In genomic region chr2:241877197-241877685, GRCh38 we compare ENCODE assay signal across 17 cellular contexts. TPM values are rescaled to one million over a fixed set of nuclear protein-coding genes. Genes with fewer than 3 reads are reported as not detected.
DNase-seq lines count a peak whose midpoint lies in the region; ATAC-seq, FAIRE-seq and TF ChIP-seq lines count a peak whose summit lies in the region.
"Had no signal": no experiment of that assay in that cellular context is flagged by ENCODE, and none has a peak within 500 bp of the region (broad histone marks: within the 10 kb centered on the region; RNA-seq: fewer than 3 reads in every experiment).

No MANE protein-coding gene starts in this region.

- no TSS peak for BruUV-seq in K562 (replicated peaks; lab: Mats Ljungman, UMichigan)

- ATAC-seq in left ventricle myocardium superior, result no peak
- no peak for ATAC-seq in Right ventricle myocardium inferior
- no peak for ATAC-seq in K562
- ATAC-seq in body of pancreas, result no peak
- no peak for ATAC-seq in HG02970 (IDR thresholded peaks at IDR 0.05; ENCODE audit: low FRiP score, unreplicated experiment)

- peak overlapping the region; percentile 92 for H4K8ac ChIP-seq in neuronal stem cell (ENCODE audit: low read depth, low read length)

- peak overlapping the region; percentile 21 for H2BK15ac ChIP-seq in neuronal stem cell (ENCODE audit: low read length)

- H3K9ac ChIP-seq in BLaER1 (no peak overlapping the region), K562 (ENCODE audit: insufficient read depth in 1 of 2, low read depth in 2 of 2, low read length in 2 of 2) (no peak overlapping the region; a peak in 1 of 4 replicates), neuronal stem cell (ENCODE audit: low read depth, low read length, poor library complexity) (no peak overlapping the region)
- H3K9ac ChIP-seq: GM23248 had no signal

- H3K4me2 ChIP-seq in BLaER1, result peak overlapping the region; percentile 30; the same call in 1 of the 2 replicates
- H3K4me2 ChIP-seq in K562 (ENCODE audit: insufficient read depth, low read length), result no peak overlapping the region
- no peak overlapping the region for H3K4me2 ChIP-seq in neuronal stem cell (ENCODE audit: insufficient read depth, low read length, poor library complexity, severe bottlenecking)

- intact Hi-C loops in left ventricle myocardium superior (cut with micrococcal nuclease) (no loop called here), Right ventricle myocardium inferior (cut with DNase I) (loop anchor here (5.0 kb wide), 1 partner anchor 145 kb away; the partner anchor contains the start of gene D2HGDH), K562 (cut with micrococcal nuclease) (loop anchor here (5.0 kb wide), 1 partner anchor 210 kb away; no protein-coding TSS in a partner anchor), body of pancreas (cut with DNase I) (no loop called here)

- no peak overlapping the region for H2AFZ ChIP-seq in K562 (ENCODE audit: low read depth, low read length)
- H2AFZ ChIP-seq in neuronal stem cell (ENCODE audit: low read length), result no peak overlapping the region
- H2AFZ ChIP-seq: GM23248 had no signal

- H2BK120ac ChIP-seq in neuronal stem cell (ENCODE audit: low read depth, low read length), result no peak overlapping the region

- H3K79me2 ChIP-seq in K562 (ENCODE audit: control insufficient read depth, insufficient read depth, low read length), result no peaks in the 10 kb centered on the region

- TF ChIP-seq RAD21 in K562 (CRISPR knock-in tag; conservative IDR thresholded peaks at IDR 0.05 in 1 of 2, IDR thresholded peaks at IDR 0.05 in 1 of 2), result no peak

- H3K9me3 ChIP-seq in BLaER1 (peaks cover 21% of the 10 kb centered on the region), K562 (replicated peaks; ENCODE audit: control insufficient read depth, insufficient read depth, low read depth, low read length) (no peaks in the 10 kb centered on the region), neuronal stem cell (replicated peaks in 1 of 2; ENCODE audit: control insufficient read depth in 2 of 2, insufficient read depth in 1 of 2, low read depth in 1 of 2, low read length in 2 of 2) (peaks cover 0 to 3% of the 10 kb centered on the region in 2 donors), body of pancreas (no peaks in the 10 kb centered on the region)

- no peak for TF ChIP-seq EP300 in K562 (IDR thresholded peaks at IDR 0.05; ENCODE audit: low read length)

- no peak overlapping the region for H4K91ac ChIP-seq in neuronal stem cell (ENCODE audit: low read depth, low read length, poor library complexity)

- TF ChIP-seq CTCF in K562 (IDR thresholded peaks at IDR 0.05 in 2 of 3, conservative IDR thresholded peaks at IDR 0.05 in 1 of 3; ENCODE audit: insufficient read depth in 2 of 3, low read depth in 1 of 3, low read length in 3 of 3), result no peak
- TF ChIP-seq CTCF in body of pancreas (IDR thresholded peaks at IDR 0.05), result no peak

- CTCF ChIA-PET in K562 (lab: Yijun Ruan, JAX; ENCODE audit: low intra/inter-chr PET ratio), result no interaction called here

- DNase-seq in left ventricle myocardium superior (peak; percentile 17), Right ventricle myocardium inferior (ENCODE audit: missing footprints) (no peak), K562 (ENCODE audit: extremely low read depth in 1 of 4, low spot score in 3 of 4) (no peak), neuronal stem cell (ENCODE audit: low spot score) (no peak), body of pancreas (no peak)
- DNase-seq: DMS79 had no signal

- no peak for TF ChIP-seq POLR2A in K562 (conservative IDR thresholded peaks at IDR 0.05)
- no peak for TF ChIP-seq POLR2A in body of pancreas (IDR thresholded peaks at IDR 0.05)

- no peaks in the 10 kb centered on the region for H4K20me1 ChIP-seq in BLaER1
- H4K20me1 ChIP-seq in K562 (replicated peaks; ENCODE audit: control insufficient read depth, insufficient read depth, low read length), result no peaks in the 10 kb centered on the region

- H3K4me3 ChIP-seq in BLaER1 (no peak overlapping the region), K562 (no peak overlapping the region), neuronal stem cell (ENCODE audit: low read length in 2 of 2) (no peak overlapping the region), body of pancreas (no peak overlapping the region)
- H3K4me3 ChIP-seq: GM23248 had no signal

- no peak overlapping the region for H3K23ac ChIP-seq in neuronal stem cell (ENCODE audit: low read depth, low read length, poor library complexity)

- H3K14ac ChIP-seq in neuronal stem cell (ENCODE audit: low read length), result no peak overlapping the region

- H3K18ac ChIP-seq in neuronal stem cell (ENCODE audit: low read length), result peak overlapping the region; percentile 52

- H3K9me1 ChIP-seq in K562 (ENCODE audit: control insufficient read depth, insufficient read depth, low read length), result no peaks in the 10 kb centered on the region

- H2AK5ac ChIP-seq in neuronal stem cell (ENCODE audit: low read depth, low read length), result peak overlapping the region; percentile 61

- H3K4ac ChIP-seq in neuronal stem cell (ENCODE audit: low read length), result no peak overlapping the region

- H3K27ac ChIP-seq in BLaER1 (peak overlapping the region; percentile 41; the same call in 1 of the 2 replicates), K562 (ENCODE audit: extremely low read depth, low read depth, low read length) (no peak overlapping the region), neuronal stem cell (replicated peaks; ENCODE audit: low read length) (no peak overlapping the region), body of pancreas (no peak overlapping the region)
- H3K27ac ChIP-seq: GM23248 had no signal

- POLR2A ChIA-PET in K562 (lab: Yijun Ruan, JAX), result interaction anchor here (0.5 to 0.6 kb wide), 2 partner anchors 27 to 308 kb away, joined by 3 read pairs; no protein-coding TSS in a partner anchor

- no peaks in the 10 kb centered on the region for H3K27me3 ChIP-seq in BLaER1
- H3K27me3 ChIP-seq in K562 (ENCODE audit: control insufficient read depth in 2 of 2, insufficient read depth in 2 of 2, low read length in 2 of 2), result no peaks in the 10 kb centered on the region
- no peaks in the 10 kb centered on the region for H3K27me3 ChIP-seq in neuronal stem cell (ENCODE audit: control insufficient read depth in 3 of 3, insufficient read depth in 3 of 3, low read depth in 1 of 3, low read length in 3 of 3)
- no peaks in the 10 kb centered on the region for H3K27me3 ChIP-seq in body of pancreas

- FAIRE-seq in K562 (lab: Jason Lieb, UNC), result no peak
- FAIRE-seq: A204.1, H54 had no signal

- no peaks in the 10 kb centered on the region for H3K79me1 ChIP-seq in neuronal stem cell (ENCODE audit: low read depth, low read length)

- H3K36me3 ChIP-seq in BLaER1 (no peaks in the 10 kb centered on the region), K562 (ENCODE audit: control insufficient read depth, insufficient read depth, low read length) (no peaks in the 10 kb centered on the region), neuronal stem cell (replicated peaks in 1 of 2; ENCODE audit: control insufficient read depth in 2 of 2, insufficient read depth in 2 of 2, low read length in 2 of 2) (no peaks in the 10 kb centered on the region), body of pancreas (replicated peaks in 1 of 2; ENCODE audit: insufficient read depth in 1 of 2, low read depth in 2 of 2) (no peaks in the 10 kb centered on the region)

- no peak overlapping the region for H2BK5ac ChIP-seq in neuronal stem cell (ENCODE audit: low read length)

- peak overlapping the region; percentile 63 for H2BK12ac ChIP-seq in neuronal stem cell (ENCODE audit: low read length)

- whole genome bisulfite sequencing in K562 (ENCODE audit: insufficient coverage, low coverage, missing lambda C conversion rate), result 42% methylated on average over 9 of the region's 16 CpGs
- WGBS in neuronal stem cell (ENCODE audit: extremely low coverage in 2 of 2, insufficient read length in 2 of 2, insufficient replicate concordance in 1 of 2), 2 donors, result no CpG with 5 or more reads among the region's 16 CpGs
- 78 to 85% methylated on average over 3 to 14 of the region's 16 CpGs for WGBS in body of pancreas, 2 donors

- H3K4me1 ChIP-seq in BLaER1 (peaks cover 69% of the 10 kb centered on the region), K562 (replicated peaks in 1 of 2; ENCODE audit: control insufficient read depth in 2 of 2, insufficient read depth in 2 of 2, low read length in 2 of 2) (peaks cover 8 to 54% of the 10 kb centered on the region in 2 experiments; a peak in 4 of 5 replicates), neuronal stem cell (ENCODE audit: control insufficient read depth in 2 of 2, insufficient read depth in 1 of 2, low read depth in 1 of 2, low read length in 2 of 2) (peaks cover 0 to 9% of the 10 kb centered on the region in 2 donors), body of pancreas (peaks cover 10% of the 10 kb centered on the region)

- in situ Hi-C loops in K562 (cut with MboI), result loop anchor here (5.0 kb wide), 1 partner anchor 150 kb away; no protein-coding TSS in a partner anchor

RNA-seq across cellular contexts. Expression of gene RTP5, which starts 7.7 kb away (rescaled TPM):
- total RNA-seq in left ventricle myocardium superior (not detected), Right ventricle myocardium inferior (not detected), K562 (2014; rRNA removed) (not detected in 2 replicates), K562 (2014; rRNA removed; fragmentation: Illumina TruSeq; extraction: Trizol) (not detected in 2 replicates), K562 (2015; rRNA removed; fragmentation: Illumina TruSeq; extraction: Trizol) (not detected in 2 replicates), K562 (2021) (not detected in 2 replicates), body of pancreas (not detected)
- total RNA-seq in K562 (2011; cell fraction: chromatin; rRNA removed; ENCODE audit: low replicate concordance), result not detected in 2 replicates
- total RNA-seq in K562 (2011; cell fraction: nucleolus; rRNA removed), result not detected in 2 replicates
- total RNA-seq in K562 (2011; cell fraction: nucleoplasm; rRNA removed), result not detected in 2 replicates
- polyA plus RNA-seq in K562 (2011; rRNA removed) (not detected in 2 replicates), K562 (2014; fragmentation: Illumina TruSeq; extraction: Trizol) (not detected in 2 replicates), K562 (2014; fragmentation: Nextera tagmentation; extraction: Ambion mirVana) (not detected), K562 (2014; rRNA removed) (not detected in 2 replicates)
- not detected in 2 replicates for polyA plus RNA-seq in K562 (2011; cell fraction: cytosol; rRNA removed)
- polyA plus RNA-seq in K562 (2011; cell fraction: nucleus; rRNA removed), result not detected in 2 replicates
- polyA plus RNA-seq in K562 (2012), result not detected in 2 replicates
- not detected in 2 replicates for polyA minus RNA-seq in K562 (2011; rRNA and poly(A)+ RNA removed)
- not detected in 2 replicates for polyA minus RNA-seq in K562 (2011; cell fraction: cytosol; rRNA and poly(A)+ RNA removed)
- polyA minus RNA-seq in K562 (2011; cell fraction: nucleus; rRNA and poly(A)+ RNA removed), result not detected in 2 replicates
- polyA plus RNA-seq in neuronal stem cell (2013, experiment 1 of 2), result not detected
- not detected for polyA plus RNA-seq in neuronal stem cell (2013, experiment 2 of 2)
- total RNA-seq: Daoy, GM23248, HFFc6 had no signal
- polyA plus RNA-seq: BJ; CD14-positive monocyte; CD4-positive, alpha-beta memory T cell; GM23248; IgD-negative memory B cell had no signal

RNA-seq across cellular contexts. Expression of gene PDCD1, which starts 18.5 kb away (rescaled TPM):
- total RNA-seq in left ventricle myocardium superior, result 1.4 TPM
- 1.2 TPM for total RNA-seq in Right ventricle myocardium inferior
- total RNA-seq in K562 (2011; cell fraction: chromatin; rRNA removed; ENCODE audit: low replicate concordance), result 0.88 and 5.3 TPM in 2 replicates
- total RNA-seq in K562 (2011; cell fraction: nucleolus; rRNA removed), result 7.6 and 13.2 TPM in 2 replicates
- 4.0 and 4.3 TPM in 2 replicates for total RNA-seq in K562 (2011; cell fraction: nucleoplasm; rRNA removed)
- 1.3 and 2.0 TPM in 2 replicates for total RNA-seq in K562 (2014; rRNA removed)
- total RNA-seq in K562 (2014; rRNA removed; fragmentation: Illumina TruSeq; extraction: Trizol), result 0.15 TPM in 1 of 2 replicates, not detected in the other
- 0.25 and 0.53 TPM in 2 replicates for total RNA-seq in K562 (2015; rRNA removed; fragmentation: Illumina TruSeq; extraction: Trizol)
- 0.87 and 1.0 TPM in 2 replicates for total RNA-seq in K562 (2021)
- polyA plus RNA-seq in K562 (2011; rRNA removed), result 2.3 and 2.5 TPM in 2 replicates
- 3.0 and 16.0 TPM in 2 replicates for polyA plus RNA-seq in K562 (2011; cell fraction: cytosol; rRNA removed)
- polyA plus RNA-seq in K562 (2011; cell fraction: nucleus; rRNA removed), result 1.8 and 6.6 TPM in 2 replicates
- 1.0 and 1.2 TPM in 2 replicates for polyA plus RNA-seq in K562 (2012)
- polyA plus RNA-seq in K562 (2014; fragmentation: Illumina TruSeq; extraction: Trizol), result 0.28 and 0.90 TPM in 2 replicates
- not detected for polyA plus RNA-seq in K562 (2014; fragmentation: Nextera tagmentation; extraction: Ambion mirVana)
- 1.1 TPM in 2 replicates for polyA plus RNA-seq in K562 (2014; rRNA removed)
- polyA minus RNA-seq in K562 (2011; rRNA and poly(A)+ RNA removed), result 0.18 and 0.56 TPM in 2 replicates
- 1.8 and 2.1 TPM in 2 replicates for polyA minus RNA-seq in K562 (2011; cell fraction: cytosol; rRNA and poly(A)+ RNA removed)
- polyA minus RNA-seq in K562 (2011; cell fraction: nucleus; rRNA and poly(A)+ RNA removed), result 0.56 and 0.94 TPM in 2 replicates
- polyA plus RNA-seq in neuronal stem cell (2013, experiment 1 of 2), result not detected
- polyA plus RNA-seq in neuronal stem cell (2013, experiment 2 of 2), result not detected
- total RNA-seq in body of pancreas, result 1 to 10 TPM in 1 of 2 donors, under 1 TPM in 1; 0.99 to 1.3 TPM
- total RNA-seq: Daoy, GM23248, HFFc6 had no signal
- polyA plus RNA-seq: BJ, GM23248 had no signal

Comparison
In these comparisons a context has a peak if more than half of its experiments do, and no peak if none do; other contexts are left out.
1. intact Hi-C loops: an anchor here in Right ventricle myocardium inferior (5.0 kb wide) and K562 (5.0 kb wide); none called in left ventricle myocardium superior and body of pancreas.